In genomic region chr5:181052526-181052927, GRCh38 we compare ENCODE assay signal across 8 cellular contexts. TPM values are rescaled to one million over a fixed set of nuclear protein-coding genes. Genes with fewer than 3 reads are reported as not detected.
DNase-seq lines count a peak whose midpoint lies in the region; ATAC-seq lines count a peak whose summit lies in the region.

No MANE protein-coding gene starts in this region.

- POLR2A ChIA-PET in activated naive CD8-positive, alpha-beta T cell treated with anti-CD3 and anti-CD28 coated beads, Interleukin-2, amount 10 ng/mL, durations not matched to agents 7 days and 5 days (lab: Charles Lee): no interaction called here

- no peaks in the 10 kb centered on the region for H3K9me3 Mint-ChIP-seq in activated naive CD4-positive, alpha-beta T cell treated with anti-CD3 and anti-CD28 coated beads, Interleukin-2, amount 10 ng/mL, durations not matched to agents 7 days and 5 days
- peaks cover 3% of the 10 kb centered on the region for H3K9me3 Mint-ChIP-seq in activated naive CD8-positive, alpha-beta T cell treated with anti-CD3 and anti-CD28 coated beads, Interleukin-2, amount 10 ng/mL, durations not matched to agents 7 days and 5 days

- H3K27me3 Mint-ChIP-seq in activated naive CD4-positive, alpha-beta T cell treated with anti-CD3 and anti-CD28 coated beads, Interleukin-2, amount 10 ng/mL, durations not matched to agents 7 days and 5 days: peaks cover 89% of the 10 kb centered on the region
- H3K27me3 Mint-ChIP-seq in activated naive CD8-positive, alpha-beta T cell treated with anti-CD3 and anti-CD28 coated beads, Interleukin-2, amount 10 ng/mL, durations not matched to agents 7 days and 5 days: peaks cover 75% of the 10 kb centered on the region

- ATAC-seq in activated naive CD8-positive, alpha-beta T cell treated with anti-CD3 and anti-CD28 coated beads, Interleukin-2, amount 10 ng/mL, durations not matched to agents 7 days and 5 days (ENCODE audit: low read depth): peak; percentile 11
- no peak for ATAC-seq in GM21367 (IDR thresholded peaks at IDR 0.05; ENCODE audit: unreplicated experiment)

- peak overlapping the region; percentile 53 for H3K4me3 Mint-ChIP-seq in activated naive CD4-positive, alpha-beta T cell treated with anti-CD3 and anti-CD28 coated beads, Interleukin-2, amount 10 ng/mL, durations not matched to agents 7 days and 5 days
- H3K4me3 Mint-ChIP-seq in activated naive CD8-positive, alpha-beta T cell treated with anti-CD3 and anti-CD28 coated beads, Interleukin-2, amount 10 ng/mL, durations not matched to agents 7 days and 5 days: peak overlapping the region; percentile 62

- H3K4me1 Mint-ChIP-seq in activated naive CD4-positive, alpha-beta T cell treated with anti-CD3 and anti-CD28 coated beads, Interleukin-2, amount 10 ng/mL, durations not matched to agents 7 days and 5 days: peaks cover 17% of the 10 kb centered on the region
- H3K4me1 Mint-ChIP-seq in activated naive CD8-positive, alpha-beta T cell treated with anti-CD3 and anti-CD28 coated beads, Interleukin-2, amount 10 ng/mL, durations not matched to agents 7 days and 5 days: peaks cover 12% of the 10 kb centered on the region

- H3K27ac Mint-ChIP-seq in activated naive CD4-positive, alpha-beta T cell treated with anti-CD3 and anti-CD28 coated beads, Interleukin-2, amount 10 ng/mL, durations not matched to agents 7 days and 5 days: no peak overlapping the region
- peak overlapping the region; percentile 59 for H3K27ac Mint-ChIP-seq in activated naive CD8-positive, alpha-beta T cell treated with anti-CD3 and anti-CD28 coated beads, Interleukin-2, amount 10 ng/mL, durations not matched to agents 7 days and 5 days

- CTCF ChIA-PET in activated naive CD4-positive, alpha-beta T cell treated with anti-CD3 and anti-CD28 coated beads, Interleukin-2, amount 10 ng/mL, durations not matched to agents 7 days and 5 days (lab: Charles Lee): no interaction called here

- peak; percentile 44 for DNase-seq in activated naive CD4-positive, alpha-beta T cell treated with anti-CD3 and anti-CD28 coated beads, Interleukin-2, amount 10 ng/mL, durations not matched to agents 7 days and 5 days
- DNase-seq in activated naive CD4-positive, alpha-beta T cell (lab: John Stamatoyannopoulos, UW): no peak
- DNase-seq in activated naive CD8-positive, alpha-beta T cell treated with anti-CD3 and anti-CD28 coated beads, Interleukin-2, amount 10 ng/mL, durations not matched to agents 7 days and 5 days: peak; percentile 51
- DNase-seq in left kidney (ENCODE audit: low read depth, low spot score) (peak; percentile 64), ureter (ENCODE audit: low spot score) (peak; percentile 39), NOMO-1 treated with DMSO at 0.1 percent for 48 hours (lab: John Stamatoyannopoulos, UW; ENCODE audit: unreplicated experiment) (no peak)
- DNase-seq in activated CD4-positive, CD25-positive, alpha-beta regulatory T cell treated with anti-CD3 and anti-CD28 coated beads, Interleukin-2, amount 50 U/mL, for 72 hours: no peak

- H3K36me3 Mint-ChIP-seq in activated naive CD4-positive, alpha-beta T cell treated with anti-CD3 and anti-CD28 coated beads, Interleukin-2, amount 10 ng/mL, durations not matched to agents 7 days and 5 days: peaks cover 4% of the 10 kb centered on the region
- no peaks in the 10 kb centered on the region for H3K36me3 Mint-ChIP-seq in activated naive CD8-positive, alpha-beta T cell treated with anti-CD3 and anti-CD28 coated beads, Interleukin-2, amount 10 ng/mL, durations not matched to agents 7 days and 5 days

RNA-seq across cellular contexts. Expression of gene BTNL9, which starts 12.5 kb away (rescaled TPM):
- not detected for total RNA-seq in activated naive CD8-positive, alpha-beta T cell treated with anti-CD3 and anti-CD28 coated beads, Interleukin-2, amount 10 ng/mL, durations not matched to agents 7 days and 5 days
- total RNA-seq in ureter: 26.0 TPM

Comparison
In these comparisons a context has a peak if more than half of its experiments do, and no peak if none do; other contexts are left out.
1. DNase-seq: peak in activated naive CD4-positive, alpha-beta T cell treated with anti-CD3 and anti-CD28 coated beads, Interleukin-2, amount 10 ng/mL, durations not matched to agents 7 days and 5 days (single experiment), activated naive CD8-positive, alpha-beta T cell treated with anti-CD3 and anti-CD28 coated beads, Interleukin-2, amount 10 ng/mL, durations not matched to agents 7 days and 5 days (single experiment), left kidney (single experiment) and ureter (single experiment); none in activated naive CD4-positive, alpha-beta T cell (0 of 4), NOMO-1 treated with DMSO at 0.1 percent for 48 hours (single experiment) and activated CD4-positive, CD25-positive, alpha-beta regulatory T cell treated with anti-CD3 and anti-CD28 coated beads, Interleukin-2, amount 50 U/mL, for 72 hours (single experiment).
2. RNA of gene BTNL9, which starts 12.5 kb away (total RNA-seq): 26.0 TPM in ureter (single experiment); not detected in activated naive CD8-positive, alpha-beta T cell treated with anti-CD3 and anti-CD28 coated beads, Interleukin-2, amount 10 ng/mL, durations not matched to agents 7 days and 5 days; every median in the first group is over 10 times any median in the second.